In the genomic region with DNA sequence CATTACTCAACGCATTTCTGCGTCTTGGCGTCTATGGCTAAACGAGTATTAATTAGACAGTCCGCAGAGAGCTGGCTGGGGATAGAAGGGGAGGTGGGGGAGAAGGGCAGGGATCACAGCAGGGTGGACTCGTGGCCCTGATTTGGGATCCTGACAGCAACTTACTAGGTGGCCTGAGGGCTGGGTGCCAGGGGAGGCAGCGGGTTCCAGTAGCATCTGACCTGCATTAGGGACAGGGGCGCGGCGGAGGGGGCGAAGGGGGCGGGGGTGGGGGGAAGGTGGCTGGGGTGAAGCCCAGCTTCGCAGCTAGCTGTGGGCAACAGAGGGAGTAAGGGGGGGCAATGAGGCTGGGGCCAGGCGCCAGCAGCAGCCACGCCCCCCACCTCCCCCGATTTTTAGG, we compare ENCODE assay signal across 8 cellular contexts. TPM values are rescaled to one million over a fixed set of nuclear protein-coding genes. Genes with fewer than 3 reads are reported as not detected.
DNase-seq lines count a peak whose midpoint lies in the region; ATAC-seq and TF ChIP-seq lines count a peak whose summit lies in the region.

No MANE protein-coding gene starts in this region.

- no peak overlapping the region for H3K27ac Mint-ChIP-seq in activated T-cell treated with anti-CD3 and anti-CD28 coated beads, Interleukin-2, amount 50 U/mL, for 24 hours

- peak overlapping the region; percentile 83 for H3K56ac ChIP-seq in mesendoderm (ENCODE audit: low read length)

- peak overlapping the region; percentile 61 for H3K9ac ChIP-seq in mesendoderm (ENCODE audit: low read length)

- intact Hi-C loops in transverse colon (cut with DNase I; ENCODE audit: low total_unique reads): loop anchor here (10.0 kb wide), 1 partner anchor 88 kb away; no protein-coding TSS in a partner anchor

- H3K36me3 ChIP-seq in mesendoderm (ENCODE audit: control insufficient read depth, insufficient read depth, low read length) (no peaks in the 10 kb centered on the region), transverse colon (no peaks in the 10 kb centered on the region)

- no peaks in the 10 kb centered on the region for H3K79me1 ChIP-seq in mesendoderm (ENCODE audit: low read length)

- H3K27me3 Mint-ChIP-seq in activated T-cell treated with anti-CD3 and anti-CD28 coated beads, Interleukin-2, amount 50 U/mL, for 24 hours: peaks cover 69% of the 10 kb centered on the region

- H3K4ac ChIP-seq in mesendoderm (ENCODE audit: low read depth, low read length): no peak overlapping the region

- H3K4me2 ChIP-seq in mesendoderm (ENCODE audit: low read length): peak overlapping the region; percentile 49

- no peak overlapping the region for H2AK5ac ChIP-seq in mesendoderm (ENCODE audit: low read length)

- H3K9me3 ChIP-seq in transverse colon: no peaks in the 10 kb centered on the region

- no peaks in the 10 kb centered on the region for H3K79me2 ChIP-seq in mesendoderm (ENCODE audit: control insufficient read depth, insufficient read depth, low read length)

- no peak overlapping the region for H2BK5ac ChIP-seq in mesendoderm (ENCODE audit: low read length)

- H4K8ac ChIP-seq in mesendoderm (ENCODE audit: low read depth, low read length): no peak overlapping the region

- no peak for DNase-seq in activated T-cell treated with anti-CD3 and anti-CD28 coated beads, Interleukin-2, amount 50 U/mL, for 24 hours
- no peak for DNase-seq in activated T-cell treated with anti-CD3 and anti-CD28 coated beads, Interleukin-2, amount 50 U/mL, for 48 hours
- DNase-seq in mesendoderm (no peak), transverse colon (no peak), NCI-H146 (lab: John Stamatoyannopoulos, UW) (no peak)
- no peak for DNase-seq in activated CD4-positive, CD25-positive, alpha-beta regulatory T cell treated with anti-CD3 and anti-CD28 coated beads, Interleukin-2, amount 50 U/mL, for 72 hours

- no peaks in the 10 kb centered on the region for H3K9me3 Mint-ChIP-seq in activated T-cell treated with anti-CD3 and anti-CD28 coated beads, Interleukin-2, amount 50 U/mL, for 24 hours

- WGBS in mesendoderm (ENCODE audit: extremely low coverage, insufficient coverage, low lambda C conversion rate): no CpG with 5 or more reads among the region's 16 CpGs
- WGBS in transverse colon (ENCODE audit: low coverage in 1 of 2), 2 donors: 26 to 29% methylated on average over 5 to 16 of the region's 16 CpGs

- peaks cover 6% of the 10 kb centered on the region for H3K4me1 ChIP-seq in mesendoderm (ENCODE audit: control insufficient read depth, low read depth, low read length)
- peaks cover 6 to 42% (median 15%) of the 10 kb centered on the region in 4 donors for H3K4me1 ChIP-seq in transverse colon

- H3K18ac ChIP-seq in mesendoderm (ENCODE audit: low read length): peak overlapping the region; percentile 95

- TF ChIP-seq CTCF in transverse colon (IDR thresholded peaks at IDR 0.05): no peak

- no peak overlapping the region for H4K5ac ChIP-seq in mesendoderm (ENCODE audit: low read length)

- H3K27me3 ChIP-seq in mesendoderm (ENCODE audit: insufficient read depth, low read length, poor library complexity) (no peaks in the 10 kb centered on the region), transverse colon (no peaks in the 10 kb centered on the region)

- no peak for TF ChIP-seq POLR2A in transverse colon (IDR thresholded peaks at IDR 0.05)

- no peak for TF ChIP-seq EP300 in transverse colon (IDR thresholded peaks at IDR 0.05; ENCODE audit: low read depth)

- peaks cover 5% of the 10 kb centered on the region for H3K4me1 Mint-ChIP-seq in activated T-cell treated with anti-CD3 and anti-CD28 coated beads, Interleukin-2, amount 50 U/mL, for 24 hours (ENCODE audit: low read depth)

- H2BK120ac ChIP-seq in mesendoderm (ENCODE audit: low read depth, low read length): peak overlapping the region; percentile 57

- no peak overlapping the region for H3K4me3 ChIP-seq in mesendoderm (ENCODE audit: low read length)
- peak overlapping the region; percentile 74 to 95 (median 92) for H3K4me3 ChIP-seq in transverse colon

- no peaks in the 10 kb centered on the region for H3K36me3 Mint-ChIP-seq in activated T-cell treated with anti-CD3 and anti-CD28 coated beads, Interleukin-2, amount 50 U/mL, for 24 hours (ENCODE audit: low read depth)

- in situ Hi-C loops in transverse colon (cut with MboI; ENCODE audit: low pct_ligation_motif_present in 1 of 4, low pct_unique_long_range_greater_than_20kb in 1 of 4, low sequenced_read_pairs in 3 of 4): loop anchor here in 1 of 4 donors (25.0 kb wide), 1 partner anchor 295 kb away; no protein-coding TSS in a partner anchor

- H3K23ac ChIP-seq in mesendoderm (ENCODE audit: low read length): no peak overlapping the region

- H3K4me3 Mint-ChIP-seq in activated T-cell treated with anti-CD3 and anti-CD28 coated beads, Interleukin-2, amount 50 U/mL, for 24 hours: peak overlapping the region; percentile 51

- no peak overlapping the region for H2BK15ac ChIP-seq in mesendoderm (replicated peaks; ENCODE audit: low read depth)

- H3K27ac ChIP-seq in cingulate gyrus (ENCODE audit: low read depth, low read length) (peak overlapping the region; percentile 69), mesendoderm (ENCODE audit: low read depth, low read length) (no peak overlapping the region), transverse colon (peak overlapping the region; percentile 85 to 94 (median 92))

- ATAC-seq in HG03342 (IDR thresholded peaks at IDR 0.05; ENCODE audit: unreplicated experiment): no peak

RNA-seq across cellular contexts. Expression of a gene that starts 1.0 kb away (rescaled TPM):
- 20.9 TPM for polyA plus RNA-seq in mesendoderm (2013, experiment 1 of 2)
- polyA plus RNA-seq in mesendoderm (2013, experiment 2 of 2): 20.0 TPM
- total RNA-seq in transverse colon: 10 to 100 TPM; 28.4 to 52.5 (median 43.9) TPM
